In the genomic region with DNA sequence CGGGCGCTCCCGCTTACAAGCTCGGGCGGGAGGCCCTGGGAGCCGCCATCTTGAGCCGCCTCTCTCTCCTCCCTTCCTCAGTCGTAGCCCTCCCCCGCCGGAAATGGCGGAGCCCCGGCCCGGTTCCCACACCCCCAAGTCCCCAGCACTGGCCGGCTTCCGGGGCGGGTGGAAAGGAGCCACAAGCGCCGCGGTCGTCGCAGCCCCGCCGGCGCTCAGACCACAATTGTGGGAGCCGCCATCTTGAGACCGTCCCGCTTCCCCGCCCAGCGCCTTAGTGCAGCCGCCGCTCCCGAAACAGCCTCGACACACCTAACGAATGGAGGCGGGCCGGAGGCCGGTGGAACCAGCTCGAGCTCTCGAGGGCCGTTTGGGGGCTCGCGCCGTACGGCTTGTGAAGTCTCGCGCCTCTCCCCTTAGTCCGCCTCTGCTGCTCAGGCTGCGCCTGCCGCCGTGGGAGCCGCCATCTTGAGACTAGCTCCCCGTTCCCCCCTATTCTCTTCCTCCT, we compare ENCODE assay signal across 1 cellular context.
TF ChIP-seq lines count a peak whose summit lies in the region.

No MANE protein-coding gene starts in this region.

TF ChIP-seq in WTC11, 78 proteins besides CTCF, POLR2A, EP300 and RAD21 (continued from another document):
- TF ChIP-seq, protein P1, sequence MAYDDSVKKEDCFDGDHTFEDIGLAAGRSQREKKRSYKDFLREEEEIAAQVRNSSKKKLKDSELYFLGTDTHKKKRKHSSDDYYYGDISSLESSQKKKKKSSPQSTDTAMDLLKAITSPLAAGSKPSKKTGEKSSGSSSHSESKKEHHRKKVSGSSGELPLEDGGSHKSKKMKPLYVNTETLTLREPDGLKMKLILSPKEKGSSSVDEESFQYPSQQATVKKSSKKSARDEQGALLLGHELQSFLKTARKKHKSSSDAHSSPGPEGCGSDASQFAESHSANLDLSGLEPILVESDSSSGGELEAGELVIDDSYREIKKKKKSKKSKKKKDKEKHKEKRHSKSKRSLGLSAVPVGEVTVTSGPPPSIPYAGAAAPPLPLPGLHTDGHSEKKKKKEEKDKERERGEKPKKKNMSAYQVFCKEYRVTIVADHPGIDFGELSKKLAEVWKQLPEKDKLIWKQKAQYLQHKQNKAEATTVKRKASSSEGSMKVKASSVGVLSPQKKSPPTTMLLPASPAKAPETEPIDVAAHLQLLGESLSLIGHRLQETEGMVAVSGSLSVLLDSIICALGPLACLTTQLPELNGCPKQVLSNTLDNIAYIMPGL (CRISPR knock-in tag; IDR thresholded peaks at IDR 0.05), result no peak
- TF ChIP-seq ELF4 (CRISPR knock-in tag; IDR thresholded peaks at IDR 0.05; ENCODE audit: low read depth) (no peak), ZNF138 (CRISPR knock-in tag; conservative IDR thresholded peaks at IDR 0.05) (no peak), KAT7 (CRISPR knock-in tag; IDR thresholded peaks at IDR 0.05; ENCODE audit: borderline replicate concordance) (no peak), NR1H2 (CRISPR knock-in tag; IDR thresholded peaks at IDR 0.05) (no peak), OVOL2 (CRISPR knock-in tag; IDR thresholded peaks at IDR 0.05; ENCODE audit: borderline replicate concordance) (no peak)
- TF ChIP-seq, protein P2, sequence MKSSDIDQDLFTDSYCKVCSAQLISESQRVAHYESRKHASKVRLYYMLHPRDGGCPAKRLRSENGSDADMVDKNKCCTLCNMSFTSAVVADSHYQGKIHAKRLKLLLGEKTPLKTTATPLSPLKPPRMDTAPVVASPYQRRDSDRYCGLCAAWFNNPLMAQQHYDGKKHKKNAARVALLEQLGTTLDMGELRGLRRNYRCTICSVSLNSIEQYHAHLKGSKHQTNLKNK (CRISPR knock-in tag; IDR thresholded peaks at IDR 0.05), result no peak
TF ChIP-seq in WTC11: peak in this region for 4.
